Comparison of ENCODE assay signal across 1 cellular context in the genomic region with DNA sequence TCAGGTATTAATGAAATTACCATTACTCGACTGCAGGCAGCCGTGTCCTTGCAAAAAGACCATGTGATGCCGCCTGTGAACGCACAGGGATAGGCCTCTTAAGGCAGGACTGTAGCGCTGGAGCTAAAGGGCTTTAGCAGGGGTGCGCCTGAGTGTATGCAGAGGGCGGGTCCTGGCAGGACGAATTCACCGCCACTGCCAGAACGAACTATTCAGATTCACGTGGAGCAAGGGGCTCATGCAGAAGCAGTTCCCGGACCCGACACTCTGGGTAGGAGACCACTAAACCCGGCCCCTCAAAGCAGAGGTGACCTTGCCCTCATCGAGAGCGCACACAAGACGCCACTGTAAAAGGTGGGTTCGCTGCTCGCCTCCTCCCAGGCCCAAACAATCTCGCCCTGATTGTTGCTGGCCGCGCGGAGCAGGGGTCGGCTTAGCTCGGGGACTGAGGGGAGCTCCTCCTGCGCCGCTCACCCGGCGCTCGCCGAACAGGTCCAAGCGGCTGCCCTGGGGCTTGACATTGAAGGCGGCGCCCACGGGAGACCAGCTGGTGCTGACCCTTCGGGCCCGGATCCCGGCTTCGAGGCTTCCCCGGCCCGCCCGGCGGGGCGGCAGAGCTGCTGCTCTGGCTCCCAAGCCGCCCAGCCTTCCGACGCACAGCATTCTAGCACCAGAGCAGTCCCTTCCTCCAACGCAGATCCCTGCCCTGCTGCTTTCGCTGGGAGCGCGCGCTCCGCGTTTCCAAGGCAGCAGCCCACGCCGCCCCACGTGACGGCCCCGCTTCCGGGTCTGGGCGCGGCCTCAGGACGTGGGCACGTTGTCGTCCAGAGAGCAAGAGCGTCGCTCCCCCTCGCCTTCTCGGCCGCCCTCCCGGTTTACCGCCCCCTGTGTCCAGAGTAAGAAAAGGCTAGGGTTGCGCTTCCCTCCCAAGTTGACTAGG.
A peak's percentile ranks its signal among the peaks of the same experiment; 100 is the strongest.
TF ChIP-seq lines count a peak whose summit lies in the region.

Gene MIPEP (minus strand): TSS at position 743 of the 940 bp plus-strand sequence. CDS start 80 bp downstream, at position 663.

TF ChIP-seq in GM12878, 131 proteins besides CTCF, POLR2A, EP300 and RAD21 (continued from another document):
- TF ChIP-seq CREM (IDR thresholded peaks at IDR 0.05; ENCODE audit: low read depth) = peak; percentile 80
- TF ChIP-seq ZBTB40 (IDR thresholded peaks at IDR 0.05; ENCODE audit: borderline replicate concordance) = peak; percentile 61; the same call in 1 of the 2 replicates
- TF ChIP-seq PAX8 (IDR thresholded peaks at IDR 0.05) = no peak
- peak; percentile 85 for TF ChIP-seq GATAD2B (conservative IDR thresholded peaks at IDR 0.05; ENCODE audit: low read depth)
- TF ChIP-seq PBX3 (IDR thresholded peaks at IDR 0.05; ENCODE audit: insufficient replicate concordance, low read depth, low read length) = no peak
- peak; percentile 30; the same call in 1 of the 2 replicates for TF ChIP-seq CBFB (IDR thresholded peaks at IDR 0.05; ENCODE audit: low read depth)
- TF ChIP-seq, protein P1, sequence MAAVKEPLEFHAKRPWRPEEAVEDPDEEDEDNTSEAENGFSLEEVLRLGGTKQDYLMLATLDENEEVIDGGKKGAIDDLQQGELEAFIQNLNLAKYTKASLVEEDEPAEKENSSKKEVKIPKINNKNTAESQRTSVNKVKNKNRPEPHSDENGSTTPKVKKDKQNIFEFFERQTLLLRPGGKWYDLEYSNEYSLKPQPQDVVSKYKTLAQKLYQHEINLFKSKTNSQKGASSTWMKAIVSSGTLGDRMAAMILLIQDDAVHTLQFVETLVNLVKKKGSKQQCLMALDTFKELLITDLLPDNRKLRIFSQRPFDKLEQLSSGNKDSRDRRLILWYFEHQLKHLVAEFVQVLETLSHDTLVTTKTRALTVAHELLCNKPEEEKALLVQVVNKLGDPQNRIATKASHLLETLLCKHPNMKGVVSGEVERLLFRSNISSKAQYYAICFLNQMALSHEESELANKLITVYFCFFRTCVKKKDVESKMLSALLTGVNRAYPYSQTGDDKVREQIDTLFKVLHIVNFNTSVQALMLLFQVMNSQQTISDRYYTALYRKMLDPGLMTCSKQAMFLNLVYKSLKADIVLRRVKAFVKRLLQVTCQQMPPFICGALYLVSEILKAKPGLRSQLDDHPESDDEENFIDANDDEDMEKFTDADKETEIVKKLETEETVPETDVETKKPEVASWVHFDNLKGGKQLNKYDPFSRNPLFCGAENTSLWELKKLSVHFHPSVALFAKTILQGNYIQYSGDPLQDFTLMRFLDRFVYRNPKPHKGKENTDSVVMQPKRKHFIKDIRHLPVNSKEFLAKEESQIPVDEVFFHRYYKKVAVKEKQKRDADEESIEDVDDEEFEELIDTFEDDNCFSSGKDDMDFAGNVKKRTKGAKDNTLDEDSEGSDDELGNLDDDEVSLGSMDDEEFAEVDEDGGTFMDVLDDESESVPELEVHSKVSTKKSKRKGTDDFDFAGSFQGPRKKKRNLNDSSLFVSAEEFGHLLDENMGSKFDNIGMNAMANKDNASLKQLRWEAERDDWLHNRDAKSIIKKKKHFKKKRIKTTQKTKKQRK (IDR thresholded peaks at IDR 0.05; ENCODE audit: low read depth, low read length) = no peak
- TF ChIP-seq ZSCAN29 (IDR thresholded peaks at IDR 0.05) = no peak
- TF ChIP-seq PML (IDR thresholded peaks at IDR 0.05; ENCODE audit: low read length) = 0 out of 2 replicates have a peak, but pooled peaks have one; percentile 36
